ENCODE assay signal across 24 cellular contexts in the genomic region with DNA sequence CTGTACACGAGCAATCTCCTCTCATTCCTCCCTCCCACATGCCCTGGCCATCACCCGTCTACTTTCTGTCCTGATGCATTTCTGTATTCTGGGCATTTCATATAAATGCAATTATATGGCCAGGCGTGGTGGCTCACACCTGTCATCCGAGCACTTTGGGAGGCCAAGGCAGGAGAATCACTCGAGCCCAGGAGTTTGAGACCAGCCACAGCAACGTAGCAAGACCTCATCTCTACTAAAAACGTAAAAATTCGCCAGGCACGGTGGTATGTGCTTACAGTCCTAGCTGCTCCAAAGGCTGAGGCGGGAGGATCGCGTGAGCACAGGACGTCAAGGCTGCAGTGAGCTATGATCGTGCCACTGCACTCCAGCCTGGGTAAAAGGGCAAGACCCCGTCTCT. TPM values are rescaled to one million over a fixed set of nuclear protein-coding genes. Genes with fewer than 3 reads are reported as not detected.
DNase-seq lines count a peak whose midpoint lies in the region; ATAC-seq and TF ChIP-seq lines count a peak whose summit lies in the region.
"Had no signal": no experiment of that assay in that cellular context is flagged by ENCODE, and none has a peak within 500 bp of the region (broad histone marks: within the 10 kb centered on the region; RNA-seq: fewer than 3 reads in every experiment).

No MANE protein-coding gene starts in this region.

- H3K9me3 ChIP-seq in IMR-90 (ENCODE audit: control insufficient read depth, insufficient read depth, low read length) (no peaks in the 10 kb centered on the region), sigmoid colon (no peaks in the 10 kb centered on the region)
- H3K9me3 ChIP-seq: Peyer's patch, SJSA1 had no signal

- no peak for TF ChIP-seq RAD21 in IMR-90 (IDR thresholded peaks at IDR 0.05; ENCODE audit: low read length)

- TF ChIP-seq CTCF in IMR-90 (conservative IDR thresholded peaks at IDR 0.05; ENCODE audit: low read depth, low read length) = no peak
- TF ChIP-seq CTCF in sigmoid colon (IDR thresholded peaks at IDR 0.05) = no peak

- ATAC-seq in IMR-90 (ENCODE audit: low read depth) (no peak), GM19455 (IDR thresholded peaks at IDR 0.05; ENCODE audit: unreplicated experiment) (no peak)
- ATAC-seq: Right ventricle myocardium inferior had no signal

- no peak for TF ChIP-seq EP300 in sigmoid colon (IDR thresholded peaks at IDR 0.05)

- 0 out of 2 replicates have a peak overlapping the region, but pooled peaks have one; percentile 4 for H3K4ac ChIP-seq in IMR-90 (ENCODE audit: low read depth, low read length)

- H3K9ac ChIP-seq in IMR-90 (ENCODE audit: low read depth, low read length) = no peak overlapping the region

- 0 out of 2 replicates have a peak overlapping the region, but pooled peaks have one; percentile 7 for H3K14ac ChIP-seq in IMR-90 (replicated peaks; ENCODE audit: low read depth, low read length)

- no peak overlapping the region; the same call in 2 of the 3 replicates for H2BK15ac ChIP-seq in IMR-90 (ENCODE audit: low read depth, low read length)

- H3K56ac ChIP-seq in IMR-90 (ENCODE audit: extremely low read depth, insufficient read depth, low read length) = no peak overlapping the region

- no peak overlapping the region for H2BK5ac ChIP-seq in IMR-90 (ENCODE audit: low read depth, low read length, poor library complexity, severe bottlenecking)

- POLR2A ChIA-PET in IMR-90 (lab: Charles Lee; ENCODE audit: unreplicated experiment) = no interaction called here

- no peak overlapping the region for H2BK20ac ChIP-seq in IMR-90 (ENCODE audit: low read depth, low read length)

- peaks cover 49 to 92% of the 10 kb centered on the region in 2 experiments for H3K79me1 ChIP-seq in IMR-90 (ENCODE audit: low read depth in 1 of 2, low read length in 2 of 2)

- peaks cover 46% of the 10 kb centered on the region for H3K36me3 ChIP-seq in IMR-90 (ENCODE audit: control insufficient read depth, insufficient read depth, low read length)
- peaks cover 12 to 58% (median 26%) of the 10 kb centered on the region in 4 donors for H3K36me3 ChIP-seq in sigmoid colon

- no peak overlapping the region for H2AFZ ChIP-seq in IMR-90 (replicated peaks; ENCODE audit: low read length, poor library complexity)

- CTCF ChIA-PET in IMR-90 (lab: Yijun Ruan, JAX) = no interaction called here

- H3K27ac ChIP-seq in IMR-90 (ENCODE audit: insufficient read depth, low read length) = no peak overlapping the region
- H3K27ac ChIP-seq in epithelial cell of prostate = peak overlapping the region; percentile 97
- no peak overlapping the region for H3K27ac ChIP-seq in sigmoid colon
- no peak overlapping the region for H3K27ac ChIP-seq in caudate nucleus (ENCODE audit: low read depth, low read length)
- H3K27ac ChIP-seq: 22Rv1, C4-2B, HL-60, Peyer's patch, SJSA1 had no signal

- no peak overlapping the region for H2BK120ac ChIP-seq in IMR-90 (ENCODE audit: low read depth, low read length)

- DNase-seq in activated CD4-positive, CD25-positive, alpha-beta regulatory T cell treated with anti-CD3 and anti-CD28 coated beads, Interleukin-2, amount 50 U/mL, for 72 hours = peak; percentile 3
- no peak for DNase-seq in activated CD4-positive, CD25-positive, alpha-beta regulatory T cell (lab: John Stamatoyannopoulos, UW)
- DNase-seq in IMR-90 (no peak), epithelial cell of prostate (ENCODE audit: low read depth, low spot score) (no peak), sigmoid colon (peak; percentile 25), HT-29 (ENCODE audit: low spot score) (no peak), caudate nucleus (lab: John Stamatoyannopoulos, UW) (no peak)
- DNase-seq: DMS79; H9; KG1; NCI-H1105; NCI-H146; NCI-H2029 treated with DMSO at 0.1 percent for 48 hours; NCI-H226; NCI-H510A treated with DMSO at 0.1 percent for 48 hours; NCI-H774; NK-92 treated with Interleukin-12 subunit alpha and Interleukin-12 subunit beta, amount 100 ng/mL, for 24 hours had no signal

- H3K4me1 ChIP-seq in IMR-90 (ENCODE audit: control insufficient read depth, insufficient read depth, low read length) (peaks cover 10% of the 10 kb centered on the region), sigmoid colon (peaks cover 0 to 12% (median 10%) of the 10 kb centered on the region in 4 donors)

- TF ChIP-seq POLR2A in IMR-90 (IDR thresholded peaks at IDR 0.05; ENCODE audit: low read depth, low read length) = no peak
- no peak for TF ChIP-seq POLR2A in sigmoid colon (IDR thresholded peaks at IDR 0.05)

- H3K4me2 ChIP-seq in IMR-90 (ENCODE audit: low read depth, low read length) = no peak overlapping the region

- dilution Hi-C loops in IMR-90 (cut with HindIII; ENCODE audit: low sequenced_read_pairs, unreplicated experiment) = no loop called here

- WGBS in IMR-90 (ENCODE audit: extremely low coverage in 2 of 2, insufficient read length in 1 of 2), 2 experiments = 98% methylated on average over 10 of the region's 15 CpGs; no CpG with 5 or more reads in 1 of the 2 experiments
- 93 to 94% methylated on average over 15 of the region's 15 CpGs for WGBS in sigmoid colon, 2 donors

- H3K4me3 ChIP-seq in IMR-90 (ENCODE audit: insufficient read depth, low read depth, low read length) = no peak overlapping the region
- H3K4me3 ChIP-seq in sigmoid colon = no peak overlapping the region
- H3K4me3 ChIP-seq: Peyer's patch, SJSA1 had no signal

- H3K27me3 ChIP-seq in IMR-90 (ENCODE audit: control insufficient read depth, insufficient read depth, low read length) (no peaks in the 10 kb centered on the region), sigmoid colon (no peaks in the 10 kb centered on the region)
- H3K27me3 ChIP-seq: Peyer's patch, SJSA1 had no signal

- peak overlapping the region; percentile 64 for H2AK5ac ChIP-seq in IMR-90 (ENCODE audit: low read depth, low read length)

- peaks cover 36% of the 10 kb centered on the region for H3K9me1 ChIP-seq in IMR-90 (ENCODE audit: insufficient read depth, low read length)

- no TSS peak for BruUV-seq in IMR-90 (replicated peaks; lab: Mats Ljungman, UMichigan)

- no peak overlapping the region for H4K91ac ChIP-seq in IMR-90 (ENCODE audit: insufficient read depth, low read depth, low read length)

- H4K5ac ChIP-seq in IMR-90 (ENCODE audit: low read depth, low read length) = no peak overlapping the region

- no peak overlapping the region for H4K8ac ChIP-seq in IMR-90 (ENCODE audit: low read depth in 2 of 2, low read length in 2 of 2)

- in situ Hi-C loops in IMR-90 (cut with MboI; ENCODE audit: low sequenced_read_pairs) = loop anchor here (25.0 kb wide), 1 partner anchor 537 kb away; a partner anchor contains a TSS

- H3K18ac ChIP-seq in IMR-90 (ENCODE audit: low read depth, low read length) = no peak overlapping the region

- no peak overlapping the region for H3K23ac ChIP-seq in IMR-90 (ENCODE audit: low read depth, low read length)

- no peak overlapping the region for H2AK9ac ChIP-seq in IMR-90 (replicated peaks; ENCODE audit: low read depth, low read length, poor library complexity)

- intact Hi-C loops in IMR-90 (cut with micrococcal nuclease) = no loop called here
- intact Hi-C loops in sigmoid colon (cut with DNase I) = no loop called here

- peaks cover 17% of the 10 kb centered on the region; the same call in 1 of the 2 replicates for H4K20me1 ChIP-seq in IMR-90 (ENCODE audit: insufficient read depth, low read length)

TF ChIP-seq in IMR-90, 13 proteins besides CTCF, POLR2A, EP300 and RAD21:
- TF ChIP-seq, protein P1, sequence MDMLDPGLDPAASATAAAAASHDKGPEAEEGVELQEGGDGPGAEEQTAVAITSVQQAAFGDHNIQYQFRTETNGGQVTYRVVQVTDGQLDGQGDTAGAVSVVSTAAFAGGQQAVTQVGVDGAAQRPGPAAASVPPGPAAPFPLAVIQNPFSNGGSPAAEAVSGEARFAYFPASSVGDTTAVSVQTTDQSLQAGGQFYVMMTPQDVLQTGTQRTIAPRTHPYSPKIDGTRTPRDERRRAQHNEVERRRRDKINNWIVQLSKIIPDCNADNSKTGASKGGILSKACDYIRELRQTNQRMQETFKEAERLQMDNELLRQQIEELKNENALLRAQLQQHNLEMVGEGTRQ (IDR thresholded peaks at IDR 0.05; ENCODE audit: low read depth, low read length) = no peak
- TF ChIP-seq RFX5 (IDR thresholded peaks at IDR 0.05; ENCODE audit: low read depth, low read length) (no peak), NFE2L2 (IDR thresholded peaks at IDR 0.05; ENCODE audit: low read depth, low read length) (no peak)
TF ChIP-seq in IMR-90: peak in this region for 0.

RNA-seq across cellular contexts. Expression of a gene that starts 4.8 kb away (rescaled TPM):
- total RNA-seq in IMR-90 (2012; rRNA removed) (27.4 and 27.8 TPM in 2 replicates), sigmoid colon (10 to 100 TPM; 10.0 to 13.7 (median 12.1) TPM)
- polyA plus RNA-seq in IMR-90 (2012; rRNA removed) (36.0 and 39.0 TPM in 2 replicates), sigmoid colon (10 to 100 TPM in 1 of 3 donors, 1 to 10 TPM in 2; 4.2 to 12.2 (median 8.6) TPM)
- polyA plus RNA-seq in IMR-90 (2012; cell fraction: cytosol; rRNA removed) = 25.1 and 29.9 TPM in 2 replicates
- polyA plus RNA-seq in IMR-90 (2012; cell fraction: nucleus; rRNA removed; ENCODE audit: low replicate concordance) = 31.0 and 35.1 TPM in 2 replicates
- total RNA-seq in HT-29 (2014; rRNA removed; shearing (Covaris generic)) = 7.4 and 11.3 TPM in 2 replicates

Comparison
In these comparisons a context has a peak if more than half of its experiments do, and no peak if none do; other contexts are left out.
1. DNase-seq: peak in activated CD4-positive, CD25-positive, alpha-beta regulatory T cell treated with anti-CD3 and anti-CD28 coated beads, Interleukin-2, amount 50 U/mL, for 72 hours (single experiment) and sigmoid colon (single experiment); none in activated CD4-positive, CD25-positive, alpha-beta regulatory T cell (0 of 4), IMR-90 (single experiment), epithelial cell of prostate (single experiment), HT-29 (single experiment) and caudate nucleus (0 of 61).